Comparison of ENCODE assay signal across 8 cellular contexts in the genomic region with DNA sequence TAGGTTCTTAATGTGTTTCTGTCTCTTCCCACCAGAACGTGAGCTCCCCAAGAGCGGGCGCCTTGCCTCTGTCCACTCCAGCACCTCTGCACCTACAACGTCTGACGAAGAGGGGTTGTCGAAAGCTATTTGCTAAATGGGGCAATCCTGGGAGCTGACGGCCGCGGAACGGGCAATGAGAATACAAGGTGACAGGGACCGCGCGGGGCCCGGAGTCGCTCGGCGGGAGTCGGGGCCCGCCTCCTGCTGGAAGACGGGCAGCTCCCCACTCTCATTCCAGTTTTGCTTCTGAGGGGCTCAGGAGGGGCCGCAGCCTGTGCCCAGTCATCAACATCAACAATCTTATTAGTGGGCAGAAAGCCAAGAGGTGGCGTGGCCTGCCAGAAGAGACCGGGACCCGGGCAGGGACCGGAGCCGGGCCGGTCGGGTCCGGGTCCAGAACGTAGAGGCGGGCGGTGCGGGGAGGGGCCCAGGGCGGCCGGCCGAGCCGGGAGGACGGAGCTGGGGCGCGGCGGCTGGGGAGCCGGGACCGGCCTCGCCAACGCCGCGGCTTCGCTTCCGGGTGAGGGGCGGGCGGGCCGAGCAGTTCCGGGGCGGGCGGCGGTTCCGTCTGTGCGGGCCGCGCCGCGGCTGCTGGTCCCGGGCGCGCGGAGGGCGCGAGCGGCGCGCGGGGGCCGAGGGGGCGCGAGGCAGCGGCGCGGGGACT. TPM values are rescaled to one million over a fixed set of nuclear protein-coding genes. Genes with fewer than 3 reads are reported as not detected.
DNase-seq lines count a peak whose midpoint lies in the region; ATAC-seq and TF ChIP-seq lines count a peak whose summit lies in the region.

A gene (plus strand): TSS at position 603 of the 706 bp plus-strand sequence. CDS start 191 bp downstream, outside the sequence.

- H3K27me3 ChIP-seq in gastroesophageal sphincter, result no peaks in the 10 kb centered on the region
- H3K27me3 ChIP-seq in neuronal stem cell (ENCODE audit: control insufficient read depth in 3 of 3, insufficient read depth in 3 of 3, low read depth in 1 of 3, low read length in 3 of 3), result peaks cover 0 to 14% (median 0%) of the 10 kb centered on the region in 3 experiments
- H3K27me3 ChIP-seq in subcutaneous abdominal adipose tissue (ENCODE audit: control insufficient read depth in 5 of 5, insufficient read depth in 4 of 5, low read length in 5 of 5), result no peaks in the 10 kb centered on the region

- no peak within 1 kb of the TSS for H3K23ac ChIP-seq in neuronal stem cell (ENCODE audit: low read depth, low read length, poor library complexity)

- H3K27ac ChIP-seq in RWPE1 (peak within 1 kb of the TSS; percentile 78), gastroesophageal sphincter (peak within 1 kb of the TSS; percentile 71 to 93 (median 85)), neuronal stem cell (replicated peaks; ENCODE audit: low read length) (no peak within 1 kb of the TSS), subcutaneous abdominal adipose tissue (ENCODE audit: low read depth, low read length) (peak within 1 kb of the TSS; percentile 76)

- H3K9me3 ChIP-seq in gastroesophageal sphincter, result no peaks in the 10 kb centered on the region
- H3K9me3 ChIP-seq in neuronal stem cell (replicated peaks in 1 of 2; ENCODE audit: control insufficient read depth in 2 of 2, insufficient read depth in 1 of 2, low read depth in 1 of 2, low read length in 2 of 2), result no peaks in the 10 kb centered on the region
- H3K9me3 ChIP-seq in subcutaneous abdominal adipose tissue (ENCODE audit: control insufficient read depth in 5 of 5, low read length in 5 of 5), result no peaks in the 10 kb centered on the region

- CTCF ChIA-PET in RWPE1 (lab: Yijun Ruan, JAX), result interaction anchor here (5.1 kb wide), 1 partner anchor 70 kb away, joined by 47 read pairs; no protein-coding TSS in a partner anchor

- peak within 1 kb of the TSS; percentile 92 for H3K4me2 ChIP-seq in neuronal stem cell (ENCODE audit: insufficient read depth, low read length, poor library complexity, severe bottlenecking)

- TF ChIP-seq CTCF in RWPE1 (conservative IDR thresholded peaks at IDR 0.05; ENCODE audit: low read depth) (no peak), gastroesophageal sphincter (IDR thresholded peaks at IDR 0.05) (peak in 2 of 4 experiments; percentile 22 to 29)

- peak within 1 kb of the TSS; percentile 92 for H3K18ac ChIP-seq in neuronal stem cell (ENCODE audit: low read length)

- no peak for TF ChIP-seq EP300 in gastroesophageal sphincter (IDR thresholded peaks at IDR 0.05)

- H2BK15ac ChIP-seq in neuronal stem cell (ENCODE audit: low read length), result no peak within 1 kb of the TSS

- H2BK12ac ChIP-seq in neuronal stem cell (ENCODE audit: low read length), result no peak within 1 kb of the TSS

- H3K4me1 ChIP-seq in gastroesophageal sphincter (peaks cover 0 to 41% (median 11%) of the 10 kb centered on the region in 3 donors), neuronal stem cell (ENCODE audit: control insufficient read depth in 2 of 2, insufficient read depth in 1 of 2, low read depth in 1 of 2, low read length in 2 of 2) (peaks cover 0 to 5% of the 10 kb centered on the region in 2 donors), subcutaneous abdominal adipose tissue (ENCODE audit: control insufficient read depth in 5 of 5, insufficient read depth in 5 of 5, low read length in 5 of 5) (peaks cover 0 to 21% (median 20%) of the 10 kb centered on the region in 5 donors)

- 0% methylated on average over 4 to 7 of the region's 78 CpGs for WGBS in gastroesophageal sphincter (ENCODE audit: low coverage in 1 of 2), 2 donors
- no CpG with 5 or more reads among the region's 78 CpGs for WGBS in neuronal stem cell (ENCODE audit: extremely low coverage in 2 of 2, insufficient read length in 2 of 2, insufficient replicate concordance in 1 of 2), 2 donors

- H2BK120ac ChIP-seq in neuronal stem cell (ENCODE audit: low read depth, low read length), result no peak within 1 kb of the TSS

- H3K14ac ChIP-seq in neuronal stem cell (ENCODE audit: low read length), result peak within 1 kb of the TSS; percentile 59

- no peak within 1 kb of the TSS for H4K91ac ChIP-seq in neuronal stem cell (ENCODE audit: low read depth, low read length, poor library complexity)

- H3K79me1 ChIP-seq in neuronal stem cell (ENCODE audit: low read depth, low read length), result peaks cover 2% of the 10 kb centered on the region

- H3K4me3 ChIP-seq in gastroesophageal sphincter (peak within 1 kb of the TSS; percentile 75 to 94), neuronal stem cell (ENCODE audit: low read length in 2 of 2) (peak within 1 kb of the TSS; percentile 90 to 99), subcutaneous abdominal adipose tissue (ENCODE audit: low read depth in 1 of 5, low read length in 5 of 5) (peak within 1 kb of the TSS; percentile 67 to 87 (median 81))

- no peak within 1 kb of the TSS for H4K8ac ChIP-seq in neuronal stem cell (ENCODE audit: low read depth, low read length)

- peak within 1 kb of the TSS; percentile 100 for H2AFZ ChIP-seq in neuronal stem cell (ENCODE audit: low read length)

- peak; percentile 38 to 52 for DNase-seq in NCI-H2081 (lab: John Stamatoyannopoulos, UW)
- no peak for DNase-seq in NCI-H2081 treated with DMSO at 0.1 percent for 48 hours (lab: John Stamatoyannopoulos, UW)
- peak; percentile 73 for DNase-seq in RWPE1 (ENCODE audit: low spot score)
- DNase-seq in activated gamma-delta T cell treated with anti-CD3 and anti-CD28 coated beads, Interleukin-2, amount 50 U/mL, for 16 hours (ENCODE audit: low read depth), result peak; percentile 45
- peak; percentile 51 for DNase-seq in neuronal stem cell (ENCODE audit: low spot score)

- H2BK5ac ChIP-seq in neuronal stem cell (ENCODE audit: low read length), result no peak within 1 kb of the TSS

- POLR2A ChIA-PET in RWPE1 (lab: Yijun Ruan, JAX; ENCODE audit: low non-redundant PET), result interaction anchor here (0.8 to 1.4 kb wide), 3 partner anchors 19 to 91 kb away, joined by 3 to 7 read pairs (median 4); no protein-coding TSS in a partner anchor

- TF ChIP-seq POLR2A in gastroesophageal sphincter (IDR thresholded peaks at IDR 0.05), result peak; percentile 63 to 72

- ATAC-seq in HG03439 (IDR thresholded peaks at IDR 0.05; ENCODE audit: unreplicated experiment) (peak; percentile 54), gastroesophageal sphincter (peak; percentile 95)

- no peak within 1 kb of the TSS for H3K4ac ChIP-seq in neuronal stem cell (ENCODE audit: low read length)

- H3K36me3 ChIP-seq in gastroesophageal sphincter, result no peaks in the 10 kb centered on the region
- no peaks in the 10 kb centered on the region for H3K36me3 ChIP-seq in neuronal stem cell (replicated peaks in 1 of 2; ENCODE audit: control insufficient read depth in 2 of 2, insufficient read depth in 2 of 2, low read length in 2 of 2)
- no peaks in the 10 kb centered on the region for H3K36me3 ChIP-seq in subcutaneous abdominal adipose tissue (ENCODE audit: control insufficient read depth in 5 of 5, insufficient read depth in 5 of 5, low read length in 5 of 5)

- H2AK5ac ChIP-seq in neuronal stem cell (ENCODE audit: low read depth, low read length), result peak within 1 kb of the TSS; percentile 40

- H3K9ac ChIP-seq in neuronal stem cell (ENCODE audit: low read depth, low read length, poor library complexity) (peak within 1 kb of the TSS; percentile 90), subcutaneous abdominal adipose tissue (ENCODE audit: low read length in 5 of 5) (peak within 1 kb of the TSS; percentile 48 to 85 (median 84))

RNA-seq across cellular contexts. Expression of the gene that starts here (rescaled TPM):
- 10 to 100 TPM; 14.9 to 26.9 (median 24.1) TPM for total RNA-seq in gastroesophageal sphincter
- 15.1 TPM for polyA plus RNA-seq in neuronal stem cell (2013, experiment 1 of 2)
- polyA plus RNA-seq in neuronal stem cell (2013, experiment 2 of 2), result 16.3 TPM
